8 cellular contexts compared by ENCODE assay signal in genomic region chr11:110366234-110366633, GRCh38.
A peak's percentile ranks its signal among the peaks of the same experiment; 100 is the strongest.
DNase-seq lines count a peak whose midpoint lies in the region; ATAC-seq and TF ChIP-seq lines count a peak whose summit lies in the region.
"Had no signal": no experiment of that assay in that cellular context is flagged by ENCODE, and none has a peak within 500 bp of the region (broad histone marks: within the 10 kb centered on the region; RNA-seq: fewer than 3 reads in every experiment).

No MANE protein-coding gene starts in this region.

- H4K12ac ChIP-seq in trophoblast cell (ENCODE audit: low read depth, low read length) = no peak overlapping the region

- peak overlapping the region; percentile 61 for H4K8ac ChIP-seq in trophoblast cell (ENCODE audit: low read depth, low read length)

- H3K79me1 ChIP-seq in trophoblast cell (ENCODE audit: low read length) = peaks cover 30% of the 10 kb centered on the region

- H3K79me2 ChIP-seq in fibroblast of lung (ENCODE audit: control insufficient read depth, insufficient read depth, low read length) (no peaks in the 10 kb centered on the region), trophoblast cell (ENCODE audit: control insufficient read depth, insufficient read depth, low read length, poor library complexity) (peaks cover 4% of the 10 kb centered on the region)

- no peaks in the 10 kb centered on the region for H4K20me1 ChIP-seq in fibroblast of lung (ENCODE audit: control insufficient read depth, extremely low read depth, insufficient read depth, low read length)

- peak overlapping the region; percentile 84 for H2BK120ac ChIP-seq in trophoblast cell (ENCODE audit: insufficient read depth, low read length, poor library complexity)

- H2BK5ac ChIP-seq in trophoblast cell (ENCODE audit: low read depth, low read length, poor library complexity) = peak overlapping the region; percentile 74

- POLR2A ChIA-PET in HEK293T (lab: Yijun Ruan, JAX) = no interaction called here

- TF ChIP-seq CTCF in fibroblast of lung (conservative IDR thresholded peaks at IDR 0.05 in 1 of 2, IDR thresholded peaks at IDR 0.05 in 1 of 2; ENCODE audit: low read depth in 1 of 2, low read length in 2 of 2) = no peak

- H3K23ac ChIP-seq in trophoblast cell (ENCODE audit: low read length) = no peak overlapping the region

- H3K4me1 ChIP-seq in fibroblast of lung (ENCODE audit: control insufficient read depth, extremely low read depth, insufficient read depth, low read length) (no peaks in the 10 kb centered on the region), trophoblast cell (ENCODE audit: control insufficient read depth in 1 of 2, insufficient read depth in 2 of 2, low read length in 2 of 2) (peaks cover 2 to 7% of the 10 kb centered on the region in 2 experiments)

- H3K9ac ChIP-seq in fibroblast of lung (ENCODE audit: insufficient read depth, low read length) (no peak overlapping the region), trophoblast cell (ENCODE audit: low read length) (no peak overlapping the region)

- no peak overlapping the region for H3K4ac ChIP-seq in trophoblast cell (ENCODE audit: low read depth, low read length)

- no peak overlapping the region for H3K18ac ChIP-seq in trophoblast cell (ENCODE audit: low read length)

- peak overlapping the region; percentile 95 for H2BK12ac ChIP-seq in trophoblast cell (ENCODE audit: low read length)

- peak; percentile 20 for DNase-seq in HEK293T (ENCODE audit: extremely low spot score)
- DNase-seq in NCI-H510A treated with DMSO at 0.1 percent for 48 hours (lab: John Stamatoyannopoulos, UW) = peak; percentile 35
- peak; percentile 23 to 55 for DNase-seq in fibroblast of lung (ENCODE audit: low read depth in 2 of 2)
- DNase-seq in trophoblast cell = peak in 1 of 2 donors; percentile 39
- DNase-seq in G401 (ENCODE audit: low spot score) = no peak
- DNase-seq in NOMO-1 (lab: John Stamatoyannopoulos, UW; ENCODE audit: unreplicated experiment in 2 of 2) = no peak
- DNase-seq: effector memory CD4-positive, alpha-beta T cell had no signal

- no peak overlapping the region for H3K27ac ChIP-seq in fibroblast of lung (ENCODE audit: insufficient read depth, low read length)
- peak overlapping the region; percentile 14 for H3K27ac ChIP-seq in trophoblast cell (ENCODE audit: low read depth, low read length)

- H3K4me3 ChIP-seq in fibroblast of lung (replicated peaks in 1 of 4; ENCODE audit: control extremely low read depth in 1 of 4, insufficient read depth in 1 of 4, low read depth in 3 of 4, low read length in 4 of 4) (no peak overlapping the region), trophoblast cell (ENCODE audit: low read depth, low read length) (no peak overlapping the region)

- CTCF ChIA-PET in HEK293T (lab: Yijun Ruan, JAX) = interaction anchor here (0.6 to 2.6 kb wide), 3 partner anchors 10 to 165 kb away, joined by 3 to 9 read pairs (median 3); no protein-coding TSS in a partner anchor

- no peak overlapping the region for H2AFZ ChIP-seq in fibroblast of lung (ENCODE audit: low read length)
- no peak overlapping the region for H2AFZ ChIP-seq in trophoblast cell (ENCODE audit: insufficient read depth, low read length, poor library complexity)

- H3K36me3 ChIP-seq in fibroblast of lung (ENCODE audit: control insufficient read depth, insufficient read depth, low read length) (no peaks in the 10 kb centered on the region), trophoblast cell (ENCODE audit: control insufficient read depth in 1 of 2, insufficient read depth in 2 of 2, low read length in 2 of 2) (no peaks in the 10 kb centered on the region)

- no peaks in the 10 kb centered on the region for H3K27me3 ChIP-seq in fibroblast of lung (ENCODE audit: control insufficient read depth, insufficient read depth, low read length)
- H3K27me3 ChIP-seq in trophoblast cell (ENCODE audit: insufficient read depth, low read length) = no peaks in the 10 kb centered on the region

- no peak overlapping the region for H3K4me2 ChIP-seq in fibroblast of lung (ENCODE audit: extremely low read depth, insufficient read depth, low read length)
- H3K4me2 ChIP-seq in trophoblast cell (ENCODE audit: low read length) = no peak overlapping the region

- no peaks in the 10 kb centered on the region for H3K9me3 ChIP-seq in fibroblast of lung (ENCODE audit: control insufficient read depth, insufficient read depth, low read depth, low read length)
- no peaks in the 10 kb centered on the region for H3K9me3 ChIP-seq in trophoblast cell (ENCODE audit: insufficient read depth, low read depth, low read length)

- H3K14ac ChIP-seq in trophoblast cell (ENCODE audit: low read length) = peak overlapping the region; percentile 45

- in situ Hi-C loops in G401 (cut with HindIII; ENCODE audit: low sequenced_read_pairs) = loop anchor here (10.0 kb wide), 1 partner anchor 191 kb away; no protein-coding TSS in a partner anchor

- peak overlapping the region; percentile 84 for H4K91ac ChIP-seq in trophoblast cell (ENCODE audit: low read depth, low read length)

- no peak overlapping the region for H2AK5ac ChIP-seq in trophoblast cell (ENCODE audit: low read length)

- ATAC-seq in HG03520 (IDR thresholded peaks at IDR 0.05; ENCODE audit: unreplicated experiment) = no peak

- WGBS in trophoblast cell (ENCODE audit: extremely low coverage, insufficient coverage, insufficient read length) = no CpG with 5 or more reads among the region's 5 CpGs

TF ChIP-seq in HEK293T, 16 proteins besides CTCF, POLR2A, EP300 and RAD21:
- TF ChIP-seq HDGF (IDR thresholded peaks at IDR 0.05; ENCODE audit: borderline replicate concordance) = no peak
- TF ChIP-seq LEF1 (IDR thresholded peaks at IDR 0.05; ENCODE audit: borderline replicate concordance) = no peak
- no peak for TF ChIP-seq SUZ12 (IDR thresholded peaks at IDR 0.05)
- TF ChIP-seq BHLHE40 (IDR thresholded peaks at IDR 0.05; ENCODE audit: borderline replicate concordance) = no peak
- no peak for TF ChIP-seq FOXK2 (IDR thresholded peaks at IDR 0.05)
- no peak for TF ChIP-seq SP1 (IDR thresholded peaks at IDR 0.05)
- TF ChIP-seq L3MBTL2 (conservative IDR thresholded peaks at IDR 0.05) = no peak
- TF ChIP-seq CTBP1 (IDR thresholded peaks at IDR 0.05; ENCODE audit: borderline replicate concordance) = no peak
- TF ChIP-seq NFRKB (IDR thresholded peaks at IDR 0.05) = no peak
- no peak for TF ChIP-seq ARNT (IDR thresholded peaks at IDR 0.05)
- TF ChIP-seq FOXA1 (IDR thresholded peaks at IDR 0.05) = no peak
- TF ChIP-seq ZNF384 (IDR thresholded peaks at IDR 0.05) = no peak
- TF ChIP-seq ELF4 (IDR thresholded peaks at IDR 0.05) = no peak
- no peak for TF ChIP-seq FOXM1 (IDR thresholded peaks at IDR 0.05; ENCODE audit: borderline replicate concordance)
- TF ChIP-seq PKNOX1 (IDR thresholded peaks at IDR 0.05) = no peak
- TF ChIP-seq TARDBP (IDR thresholded peaks at IDR 0.05) = no peak

Comparison
In these comparisons a context has a peak if more than half of its experiments do, and no peak if none do; other contexts are left out.
1. DNase-seq: peak in HEK293T (single experiment), NCI-H510A treated with DMSO at 0.1 percent for 48 hours (single experiment) and fibroblast of lung (2 of 2); none in G401 (single experiment) and NOMO-1 (0 of 2).